Comparison of ENCODE assay signal across 1 cellular context in the genomic region with DNA sequence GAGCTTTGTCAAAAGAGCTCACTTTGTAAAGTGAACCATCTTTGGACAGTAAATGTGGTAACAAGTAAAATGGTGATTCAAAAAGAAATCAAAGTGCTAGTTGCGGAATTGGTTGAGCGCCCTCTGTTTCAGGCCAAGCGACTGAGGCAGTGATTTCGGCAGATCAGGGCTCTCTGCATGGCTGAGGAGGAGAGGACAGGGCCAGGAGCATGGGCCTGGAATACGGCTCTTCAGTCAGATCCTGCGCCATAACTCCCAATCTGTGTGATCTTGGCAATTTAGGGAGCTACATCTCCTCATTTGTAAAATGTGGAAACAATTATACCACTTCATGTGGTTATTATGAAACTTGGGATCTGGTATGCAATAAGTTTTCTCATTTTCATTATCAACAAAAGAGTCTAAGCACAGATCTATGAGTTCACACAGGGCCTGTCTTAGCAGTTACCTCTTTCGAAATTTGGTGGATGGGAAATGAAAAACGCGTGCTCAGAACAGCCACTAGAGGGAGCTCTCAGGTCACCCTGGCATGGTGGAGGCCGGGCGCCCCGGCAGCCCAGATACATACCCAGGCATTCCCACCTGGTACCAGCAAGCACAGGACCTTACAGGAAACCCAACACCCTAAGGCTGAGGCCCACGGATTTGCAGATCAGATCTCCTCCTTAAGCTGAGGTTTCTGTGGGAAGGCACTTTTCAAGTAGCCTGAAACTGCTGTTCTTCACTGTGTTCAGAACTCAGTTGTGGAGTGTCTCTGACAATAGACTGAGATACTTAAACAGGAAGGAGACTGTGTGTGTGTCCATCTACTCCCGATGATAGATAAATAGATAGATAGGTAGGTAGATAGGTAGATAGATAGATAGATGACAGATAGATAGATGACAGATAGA.
TF ChIP-seq lines count a peak whose summit lies in the region.

No MANE protein-coding gene starts in this region.

TF ChIP-seq in A549, 52 proteins besides CTCF, POLR2A, EP300 and RAD21 (continued from another document):
- no peak for TF ChIP-seq NFE2L2 (conservative IDR thresholded peaks at IDR 0.05; ENCODE audit: low read length)
- TF ChIP-seq RARB (CRISPR knock-in tag; IDR thresholded peaks at IDR 0.05), result no peak
- no peak for TF ChIP-seq BHLHE40 (IDR thresholded peaks at IDR 0.05; ENCODE audit: low read depth, low read length)
- TF ChIP-seq RNF2 (IDR thresholded peaks at IDR 0.05; ENCODE audit: borderline replicate concordance, low read depth), result no peak
- no peak for TF ChIP-seq GATA3 (IDR thresholded peaks at IDR 0.05; ENCODE audit: borderline replicate concordance)
- TF ChIP-seq PHF8 (IDR thresholded peaks at IDR 0.05; ENCODE audit: borderline replicate concordance, low read depth), result no peak
- no peak for TF ChIP-seq CBX2 (IDR thresholded peaks at IDR 0.05; ENCODE audit: borderline replicate concordance, low read depth)
- no peak for TF ChIP-seq SREBF2 (IDR thresholded peaks at IDR 0.05)
- TF ChIP-seq CEBPB (IDR thresholded peaks at IDR 0.05), result peak in 1 of 2 experiments; percentile 81; a peak in 2 of 4 replicates
- TF ChIP-seq, protein P1, sequence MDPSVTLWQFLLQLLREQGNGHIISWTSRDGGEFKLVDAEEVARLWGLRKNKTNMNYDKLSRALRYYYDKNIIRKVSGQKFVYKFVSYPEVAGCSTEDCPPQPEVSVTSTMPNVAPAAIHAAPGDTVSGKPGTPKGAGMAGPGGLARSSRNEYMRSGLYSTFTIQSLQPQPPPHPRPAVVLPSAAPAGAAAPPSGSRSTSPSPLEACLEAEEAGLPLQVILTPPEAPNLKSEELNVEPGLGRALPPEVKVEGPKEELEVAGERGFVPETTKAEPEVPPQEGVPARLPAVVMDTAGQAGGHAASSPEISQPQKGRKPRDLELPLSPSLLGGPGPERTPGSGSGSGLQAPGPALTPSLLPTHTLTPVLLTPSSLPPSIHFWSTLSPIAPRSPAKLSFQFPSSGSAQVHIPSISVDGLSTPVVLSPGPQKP (IDR thresholded peaks at IDR 0.05; ENCODE audit: low read depth, low read length), result no peak
- TF ChIP-seq, protein P2, sequence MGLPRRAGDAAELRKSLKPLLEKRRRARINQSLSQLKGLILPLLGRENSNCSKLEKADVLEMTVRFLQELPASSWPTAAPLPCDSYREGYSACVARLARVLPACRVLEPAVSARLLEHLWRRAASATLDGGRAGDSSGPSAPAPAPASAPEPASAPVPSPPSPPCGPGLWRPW (IDR thresholded peaks at IDR 0.05), result no peak
- TF ChIP-seq, protein P3, sequence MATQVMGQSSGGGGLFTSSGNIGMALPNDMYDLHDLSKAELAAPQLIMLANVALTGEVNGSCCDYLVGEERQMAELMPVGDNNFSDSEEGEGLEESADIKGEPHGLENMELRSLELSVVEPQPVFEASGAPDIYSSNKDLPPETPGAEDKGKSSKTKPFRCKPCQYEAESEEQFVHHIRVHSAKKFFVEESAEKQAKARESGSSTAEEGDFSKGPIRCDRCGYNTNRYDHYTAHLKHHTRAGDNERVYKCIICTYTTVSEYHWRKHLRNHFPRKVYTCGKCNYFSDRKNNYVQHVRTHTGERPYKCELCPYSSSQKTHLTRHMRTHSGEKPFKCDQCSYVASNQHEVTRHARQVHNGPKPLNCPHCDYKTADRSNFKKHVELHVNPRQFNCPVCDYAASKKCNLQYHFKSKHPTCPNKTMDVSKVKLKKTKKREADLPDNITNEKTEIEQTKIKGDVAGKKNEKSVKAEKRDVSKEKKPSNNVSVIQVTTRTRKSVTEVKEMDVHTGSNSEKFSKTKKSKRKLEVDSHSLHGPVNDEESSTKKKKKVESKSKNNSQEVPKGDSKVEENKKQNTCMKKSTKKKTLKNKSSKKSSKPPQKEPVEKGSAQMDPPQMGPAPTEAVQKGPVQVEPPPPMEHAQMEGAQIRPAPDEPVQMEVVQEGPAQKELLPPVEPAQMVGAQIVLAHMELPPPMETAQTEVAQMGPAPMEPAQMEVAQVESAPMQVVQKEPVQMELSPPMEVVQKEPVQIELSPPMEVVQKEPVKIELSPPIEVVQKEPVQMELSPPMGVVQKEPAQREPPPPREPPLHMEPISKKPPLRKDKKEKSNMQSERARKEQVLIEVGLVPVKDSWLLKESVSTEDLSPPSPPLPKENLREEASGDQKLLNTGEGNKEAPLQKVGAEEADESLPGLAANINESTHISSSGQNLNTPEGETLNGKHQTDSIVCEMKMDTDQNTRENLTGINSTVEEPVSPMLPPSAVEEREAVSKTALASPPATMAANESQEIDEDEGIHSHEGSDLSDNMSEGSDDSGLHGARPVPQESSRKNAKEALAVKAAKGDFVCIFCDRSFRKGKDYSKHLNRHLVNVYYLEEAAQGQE (IDR thresholded peaks at IDR 0.05), result no peak
- no peak for TF ChIP-seq ZFP36 (IDR thresholded peaks at IDR 0.05; ENCODE audit: borderline replicate concordance, partially characterized antibody)
- TF ChIP-seq, protein P4, sequence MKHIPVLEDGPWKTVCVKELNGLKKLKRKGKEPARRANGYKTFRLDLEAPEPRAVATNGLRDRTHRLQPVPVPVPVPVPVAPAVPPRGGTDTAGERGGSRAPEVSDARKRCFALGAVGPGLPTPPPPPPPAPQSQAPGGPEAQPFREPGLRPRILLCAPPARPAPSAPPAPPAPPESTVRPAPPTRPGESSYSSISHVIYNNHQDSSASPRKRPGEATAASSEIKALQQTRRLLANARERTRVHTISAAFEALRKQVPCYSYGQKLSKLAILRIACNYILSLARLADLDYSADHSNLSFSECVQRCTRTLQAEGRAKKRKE (CRISPR knock-in tag; IDR thresholded peaks at IDR 0.05; ENCODE audit: low read depth), result 0 out of 2 replicates have a peak, but pooled peaks have one; percentile 50
- TF ChIP-seq SMC3 (IDR thresholded peaks at IDR 0.05), result peak; percentile 88
- TF ChIP-seq RCOR1 (IDR thresholded peaks at IDR 0.05; ENCODE audit: low read depth, low read length), result no peak
- no peak for TF ChIP-seq ZC3H11A (IDR thresholded peaks at IDR 0.05)
- peak; percentile 16 to 56; a peak in 3 of 5 replicates for TF ChIP-seq JUN (IDR thresholded peaks at IDR 0.05)
- TF ChIP-seq MAZ (IDR thresholded peaks at IDR 0.05; ENCODE audit: borderline replicate concordance, low read depth, low read length), result no peak
- peak; percentile 7; the same call in 1 of the 2 replicates for TF ChIP-seq HEYL (CRISPR knock-in tag; IDR thresholded peaks at IDR 0.05)
- TF ChIP-seq, protein P5, sequence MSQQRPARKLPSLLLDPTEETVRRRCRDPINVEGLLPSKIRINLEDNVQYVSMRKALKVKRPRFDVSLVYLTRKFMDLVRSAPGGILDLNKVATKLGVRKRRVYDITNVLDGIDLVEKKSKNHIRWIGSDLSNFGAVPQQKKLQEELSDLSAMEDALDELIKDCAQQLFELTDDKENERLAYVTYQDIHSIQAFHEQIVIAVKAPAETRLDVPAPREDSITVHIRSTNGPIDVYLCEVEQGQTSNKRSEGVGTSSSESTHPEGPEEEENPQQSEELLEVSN (IDR thresholded peaks at IDR 0.05; ENCODE audit: borderline replicate concordance, low read depth), result no peak
- TF ChIP-seq HOXB5 (CRISPR knock-in tag; IDR thresholded peaks at IDR 0.05), result peak; percentile 59; the same call in 1 of the 2 replicates
- no peak for TF ChIP-seq ZNF302 (CRISPR knock-in tag; IDR thresholded peaks at IDR 0.05)
- TF ChIP-seq NPAS2 (CRISPR knock-in tag; IDR thresholded peaks at IDR 0.05; ENCODE audit: borderline replicate concordance), result no peak
- TF ChIP-seq, protein P6, sequence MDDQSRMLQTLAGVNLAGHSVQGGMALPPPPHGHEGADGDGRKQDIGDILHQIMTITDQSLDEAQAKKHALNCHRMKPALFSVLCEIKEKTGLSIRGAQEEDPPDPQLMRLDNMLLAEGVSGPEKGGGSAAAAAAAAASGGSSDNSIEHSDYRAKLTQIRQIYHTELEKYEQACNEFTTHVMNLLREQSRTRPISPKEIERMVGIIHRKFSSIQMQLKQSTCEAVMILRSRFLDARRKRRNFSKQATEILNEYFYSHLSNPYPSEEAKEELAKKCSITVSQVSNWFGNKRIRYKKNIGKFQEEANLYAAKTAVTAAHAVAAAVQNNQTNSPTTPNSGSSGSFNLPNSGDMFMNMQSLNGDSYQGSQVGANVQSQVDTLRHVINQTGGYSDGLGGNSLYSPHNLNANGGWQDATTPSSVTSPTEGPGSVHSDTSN (IDR thresholded peaks at IDR 0.05), result no peak
- no peak for TF ChIP-seq ZSCAN20 (CRISPR knock-in tag; IDR thresholded peaks at IDR 0.05)
- TF ChIP-seq, protein P7, sequence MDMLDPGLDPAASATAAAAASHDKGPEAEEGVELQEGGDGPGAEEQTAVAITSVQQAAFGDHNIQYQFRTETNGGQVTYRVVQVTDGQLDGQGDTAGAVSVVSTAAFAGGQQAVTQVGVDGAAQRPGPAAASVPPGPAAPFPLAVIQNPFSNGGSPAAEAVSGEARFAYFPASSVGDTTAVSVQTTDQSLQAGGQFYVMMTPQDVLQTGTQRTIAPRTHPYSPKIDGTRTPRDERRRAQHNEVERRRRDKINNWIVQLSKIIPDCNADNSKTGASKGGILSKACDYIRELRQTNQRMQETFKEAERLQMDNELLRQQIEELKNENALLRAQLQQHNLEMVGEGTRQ (IDR thresholded peaks at IDR 0.05), result no peak
- TF ChIP-seq FOXS1 (CRISPR knock-in tag; IDR thresholded peaks at IDR 0.05), result no peak
- TF ChIP-seq KDM1A (IDR thresholded peaks at IDR 0.05; ENCODE audit: low read depth), result no peak
- no peak for TF ChIP-seq HOXA7 (CRISPR knock-in tag; IDR thresholded peaks at IDR 0.05)
- TF ChIP-seq EHMT2 (IDR thresholded peaks at IDR 0.05; ENCODE audit: low read depth), result no peak
- no peak for TF ChIP-seq TFCP2L1 (CRISPR knock-in tag; IDR thresholded peaks at IDR 0.05)
- no peak for TF ChIP-seq CHD2 (IDR thresholded peaks at IDR 0.05; ENCODE audit: low read length, partially characterized antibody)
- TF ChIP-seq, protein P8, sequence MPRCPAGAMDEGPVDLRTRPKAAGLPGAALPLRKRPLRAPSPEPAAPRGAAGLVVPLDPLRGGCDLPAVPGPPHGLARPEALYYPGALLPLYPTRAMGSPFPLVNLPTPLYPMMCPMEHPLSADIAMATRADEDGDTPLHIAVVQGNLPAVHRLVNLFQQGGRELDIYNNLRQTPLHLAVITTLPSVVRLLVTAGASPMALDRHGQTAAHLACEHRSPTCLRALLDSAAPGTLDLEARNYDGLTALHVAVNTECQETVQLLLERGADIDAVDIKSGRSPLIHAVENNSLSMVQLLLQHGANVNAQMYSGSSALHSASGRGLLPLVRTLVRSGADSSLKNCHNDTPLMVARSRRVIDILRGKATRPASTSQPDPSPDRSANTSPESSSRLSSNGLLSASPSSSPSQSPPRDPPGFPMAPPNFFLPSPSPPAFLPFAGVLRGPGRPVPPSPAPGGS (IDR thresholded peaks at IDR 0.05), result no peak
- no peak for TF ChIP-seq JUNB (IDR thresholded peaks at IDR 0.05)
- no peak for TF ChIP-seq MAFK (IDR thresholded peaks at IDR 0.05; ENCODE audit: partially characterized antibody)
